ENCODE assay signal across 30 cellular contexts in genomic region chr3:55183259-55183658, GRCh38.
"Had no signal": no experiment of that assay in that cellular context is flagged by ENCODE, and none has a peak within 500 bp of the region (broad histone marks: within the 10 kb centered on the region; RNA-seq: fewer than 3 reads in every experiment).

No MANE protein-coding gene starts in this region.

- H3K27ac Mint-ChIP-seq: activated CD4-positive, alpha-beta T cell treated with anti-CD3 and anti-CD28 coated beads for 36 hours; activated CD8-positive, alpha-beta memory T cell treated with anti-CD3 and anti-CD28 coated beads, Interleukin-2, amount 10 ng/mL, durations not matched to agents 7 days and 5 days; activated CD8-positive, alpha-beta T cell treated with anti-CD3 and anti-CD28 coated beads, Interleukin-2, amount 10 ng/mL, durations not matched to agents 7 days and 5 days; activated naive CD8-positive, alpha-beta T cell treated with anti-CD3 and anti-CD28 coated beads for 36 hours; nephron; progenitor cell of endocrine pancreas; type B pancreatic cell had no signal

- H3K4me3 ChIP-seq: adrenal gland, body of pancreas, gastrocnemius medialis, skin epidermis, testis, uterus had no signal

- H3K4me3 Mint-ChIP-seq: activated CD4-positive, alpha-beta T cell treated with anti-CD3 and anti-CD28 coated beads for 36 hours; activated CD8-positive, alpha-beta memory T cell treated with anti-CD3 and anti-CD28 coated beads, Interleukin-2, amount 10 ng/mL, durations not matched to agents 7 days and 5 days; activated CD8-positive, alpha-beta T cell treated with anti-CD3 and anti-CD28 coated beads, Interleukin-2, amount 10 ng/mL, durations not matched to agents 7 days and 5 days; activated naive CD8-positive, alpha-beta T cell treated with anti-CD3 and anti-CD28 coated beads for 36 hours; nephron; type B pancreatic cell had no signal

- DNase-seq: activated CD4-positive, alpha-beta T cell treated with anti-CD3 and anti-CD28 coated beads for 36 hours; activated CD4-positive, CD25-positive, alpha-beta regulatory T cell; activated CD8-positive, alpha-beta memory T cell treated with anti-CD3 and anti-CD28 coated beads, Interleukin-2, amount 10 ng/mL, durations not matched to agents 7 days and 5 days; activated CD8-positive, alpha-beta T cell treated with anti-CD3 and anti-CD28 coated beads, Interleukin-2, amount 10 ng/mL, durations not matched to agents 7 days and 5 days; activated effector memory CD4-positive, alpha-beta T cell treated with Interleukin-2 at 50 U/mL for 16 hours; activated naive CD4-positive, alpha-beta T cell treated with Interleukin-2 at 50 U/mL for 16 hours; activated naive CD8-positive, alpha-beta T cell treated with anti-CD3 and anti-CD28 coated beads for 36 hours; adrenal gland; aorta; body of pancreas; dermis blood vessel endothelial cell; effector CD4-positive, alpha-beta T cell; gastrocnemius medialis; glutamatergic neuron; hippocampal formation; left cardiac atrium; left ventricle myocardium superior; retina; stimulated activated CD4-positive, alpha-beta T cell treated with anti-CD3 and anti-CD28 coated beads, Interleukin-12 subunit alpha, Interleukin-12 subunit beta, amount 100 ng/mL, for 4 hours; stimulated activated CD4-positive, alpha-beta T cell treated with anti-CD3 and anti-CD28 coated beads, Interleukin-4, amount 100 ng/mL, for 1 hour; stimulated activated naive CD8-positive, alpha-beta T cell treated with anti-CD3 and anti-CD28 coated beads, Interleukin-15, Interleukin-2, amounts not matched to agents 100 U/mL and 50 U/mL, for 24 hours; testis; uterus had no signal

- H3K27me3 ChIP-seq: adrenal gland, body of pancreas, gastrocnemius medialis, neutrophil, testis, uterus had no signal

- H3K4me1 Mint-ChIP-seq: activated CD4-positive, alpha-beta T cell treated with anti-CD3 and anti-CD28 coated beads for 36 hours; activated CD8-positive, alpha-beta memory T cell treated with anti-CD3 and anti-CD28 coated beads, Interleukin-2, amount 10 ng/mL, durations not matched to agents 7 days and 5 days; activated naive CD8-positive, alpha-beta T cell treated with anti-CD3 and anti-CD28 coated beads for 36 hours; nephron had no signal

- ATAC-seq: activated CD4-positive, alpha-beta T cell treated with anti-CD3 and anti-CD28 coated beads for 36 hours; activated CD8-positive, alpha-beta memory T cell treated with anti-CD3 and anti-CD28 coated beads, Interleukin-2, amount 10 ng/mL, durations not matched to agents 7 days and 5 days; activated CD8-positive, alpha-beta T cell treated with anti-CD3 and anti-CD28 coated beads, Interleukin-2, amount 10 ng/mL, durations not matched to agents 7 days and 5 days; body of pancreas; gastrocnemius medialis; left cardiac atrium; left ventricle myocardium superior; sciatic nerve; stimulated activated naive CD8-positive, alpha-beta T cell treated with anti-CD3 and anti-CD28 coated beads, Interleukin-15, Interleukin-2, amounts not matched to agents 100 U/mL and 50 U/mL, for 24 hours had no signal

- H3K36me3 Mint-ChIP-seq: activated CD8-positive, alpha-beta memory T cell treated with anti-CD3 and anti-CD28 coated beads, Interleukin-2, amount 10 ng/mL, durations not matched to agents 7 days and 5 days; activated naive CD8-positive, alpha-beta T cell treated with anti-CD3 and anti-CD28 coated beads for 36 hours had no signal

- H3K27me3 Mint-ChIP-seq: activated CD8-positive, alpha-beta memory T cell treated with anti-CD3 and anti-CD28 coated beads, Interleukin-2, amount 10 ng/mL, durations not matched to agents 7 days and 5 days had no signal

- H3K9me3 ChIP-seq: adrenal gland, body of pancreas, gastrocnemius medialis, neutrophil, testis, uterus had no signal

- H3K27ac ChIP-seq: adrenal gland, body of pancreas, epithelial cell of prostate, gastrocnemius medialis, neutrophil, skin epidermis, testis, uterus had no signal

- H3K36me3 ChIP-seq: adrenal gland, gastrocnemius medialis, neutrophil, uterus had no signal

- H3K9me3 Mint-ChIP-seq: activated naive CD8-positive, alpha-beta T cell treated with anti-CD3 and anti-CD28 coated beads for 36 hours; nephron; type B pancreatic cell had no signal

- H3K4me1 ChIP-seq: adrenal gland, body of pancreas, gastrocnemius medialis, testis, uterus had no signal
